In the genomic region with DNA sequence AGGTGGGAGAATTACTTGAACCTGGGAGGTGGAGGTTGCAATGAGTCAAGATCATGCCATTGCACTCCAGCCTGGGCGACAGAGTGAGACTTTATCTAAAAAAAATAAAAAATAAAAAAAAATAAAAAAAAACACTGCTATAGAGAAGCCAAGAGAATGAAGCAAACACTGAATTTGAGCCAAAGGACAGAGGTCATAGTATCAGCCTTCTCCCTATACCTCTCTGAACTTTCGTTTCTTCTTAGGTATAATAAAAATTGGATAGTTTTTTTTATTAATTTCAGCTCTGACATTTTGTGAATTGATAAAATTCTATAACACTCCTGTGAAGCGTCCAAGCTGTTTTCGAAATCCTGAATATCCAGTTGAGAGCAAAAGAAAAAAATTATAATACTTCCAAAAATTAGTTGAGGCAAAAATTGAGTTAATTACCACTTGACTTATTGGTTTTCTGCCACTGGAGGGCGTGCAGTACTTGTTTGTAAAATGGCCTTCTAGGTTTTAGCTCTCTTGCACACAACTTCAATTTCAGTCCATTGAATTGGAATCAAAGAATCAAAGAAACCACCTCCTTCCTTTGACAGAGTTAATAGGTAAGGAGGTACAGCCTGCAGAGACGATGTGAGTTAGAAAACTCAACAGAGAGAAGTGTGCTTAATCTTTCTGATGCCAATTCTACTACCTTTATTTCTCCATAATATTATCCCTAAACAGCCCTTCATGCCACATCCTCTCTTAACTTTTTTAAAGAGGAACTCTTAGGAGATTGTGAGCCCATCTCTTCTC, we compare ENCODE assay signal across 8 cellular contexts.
DNase-seq lines count a peak whose midpoint lies in the region; ATAC-seq and TF ChIP-seq lines count a peak whose summit lies in the region.

No MANE protein-coding gene starts in this region.

- no peak overlapping the region for H3K4ac ChIP-seq in mesenchymal stem cell (ENCODE audit: low read depth in 1 of 2, low read length in 2 of 2)

- H2BK12ac ChIP-seq in mesenchymal stem cell (ENCODE audit: low read length in 2 of 2) = no peak overlapping the region

- H3K23ac ChIP-seq in mesenchymal stem cell (ENCODE audit: low read length in 2 of 2) = no peak overlapping the region

- no peak overlapping the region for H4K91ac ChIP-seq in mesenchymal stem cell (ENCODE audit: low read length)

- H3K27me3 ChIP-seq in dorsolateral prefrontal cortex (peaks cover 0 to 5% (median 0%) of the 10 kb centered on the region in 45 donors), mesenchymal stem cell (ENCODE audit: control insufficient read depth in 1 of 2, insufficient read depth in 1 of 2, low read length in 2 of 2) (no peaks in the 10 kb centered on the region), thyroid gland (no peaks in the 10 kb centered on the region)

- TF ChIP-seq POLR2A in thyroid gland (IDR thresholded peaks at IDR 0.05) = no peak

- WGBS in mesenchymal stem cell = 0% methylated on average over 2 of the region's 6 CpGs
- 30 to 34% methylated on average over 6 of the region's 6 CpGs for WGBS in thyroid gland, 2 donors

- H3K4me3 ChIP-seq in dorsolateral prefrontal cortex (no peak overlapping the region), mesenchymal stem cell (ENCODE audit: insufficient read depth in 1 of 2, low read depth in 1 of 2, low read length in 2 of 2) (no peak overlapping the region), thyroid gland (replicated peaks in 1 of 3) (no peak overlapping the region)

- no peak overlapping the region for H3K4me2 ChIP-seq in mesenchymal stem cell (ENCODE audit: low read length, poor library complexity, severe bottlenecking)

- no peak overlapping the region for H2AK5ac ChIP-seq in mesenchymal stem cell (ENCODE audit: low read length, severe bottlenecking)

- intact Hi-C loops in dorsolateral prefrontal cortex (cut with DNase I) = loop anchor here (2.0 kb wide), 1 partner anchor 303 kb away; no protein-coding TSS in a partner anchor
- intact Hi-C loops in thyroid gland (cut with DNase I) = no loop called here

- no peak overlapping the region for H2BK5ac ChIP-seq in mesenchymal stem cell (ENCODE audit: low read depth, low read length, poor library complexity, severe bottlenecking)

- H3K36me3 ChIP-seq in mesenchymal stem cell (ENCODE audit: control insufficient read depth in 1 of 2, insufficient read depth in 2 of 2, low read depth in 1 of 2, low read length in 2 of 2) (no peaks in the 10 kb centered on the region), thyroid gland (no peaks in the 10 kb centered on the region)

- H2BK120ac ChIP-seq in mesenchymal stem cell (ENCODE audit: low read depth, low read length) = no peak overlapping the region

- no peaks in the 10 kb centered on the region for H3K9me3 ChIP-seq in mesenchymal stem cell (ENCODE audit: control insufficient read depth, low read length)
- H3K9me3 ChIP-seq in thyroid gland = no peaks in the 10 kb centered on the region

- no peak overlapping the region for H3K18ac ChIP-seq in mesenchymal stem cell (ENCODE audit: low read depth in 1 of 2, low read length in 2 of 2)

- H3K14ac ChIP-seq in mesenchymal stem cell (ENCODE audit: low read length in 2 of 2) = no peak overlapping the region

- no peak overlapping the region for H4K8ac ChIP-seq in mesenchymal stem cell (ENCODE audit: low read length)

- ATAC-seq in GM18868 (IDR thresholded peaks at IDR 0.05; ENCODE audit: unreplicated experiment) = peak; percentile 78

- no peaks in the 10 kb centered on the region for H3K79me1 ChIP-seq in mesenchymal stem cell (replicated peaks; ENCODE audit: low read length, poor library complexity, severe bottlenecking)

- peak; percentile 32 for DNase-seq in CD1c-positive myeloid dendritic cell (ENCODE audit: extremely low spot score)
- peak; percentile 39 for DNase-seq in MV-4-11 (lab: John Stamatoyannopoulos, UW)
- peak; percentile 46 for DNase-seq in SKM-1 treated with dmso at 0.1 percent for 144 hours (lab: John Stamatoyannopoulos, UW; ENCODE audit: unreplicated experiment)
- peak in 5 of 10 donors; percentile 34 to 67 (median 41) for DNase-seq in dorsolateral prefrontal cortex
- peak; percentile 68 for DNase-seq in mesenchymal stem cell
- peak; percentile 54 to 59 for DNase-seq in thyroid gland
- no peak for DNase-seq in OCI-M2 (lab: John Stamatoyannopoulos, UW; ENCODE audit: unreplicated experiment)

- no peak overlapping the region for H2BK15ac ChIP-seq in mesenchymal stem cell (ENCODE audit: low read depth, poor library complexity, severe bottlenecking)

- peak overlapping the region; percentile 58 for H3K9ac ChIP-seq in mesenchymal stem cell (ENCODE audit: low read length)

- peak; percentile 58 to 95 (median 79) for TF ChIP-seq CTCF in dorsolateral prefrontal cortex (IDR thresholded peaks at IDR 0.05 in 54 of 56, conservative IDR thresholded peaks at IDR 0.05 in 2 of 56; ENCODE audit: low read depth in 1 of 56, partially characterized antibody in 56 of 56)
- peak; percentile 25 to 86 (median 75) for TF ChIP-seq CTCF in thyroid gland (IDR thresholded peaks at IDR 0.05)

- H3K27ac ChIP-seq in dorsolateral prefrontal cortex (no peak overlapping the region), mesenchymal stem cell (ENCODE audit: low read length, poor library complexity, severe bottlenecking) (no peak overlapping the region), thyroid gland (no peak overlapping the region)

- H3K4me1 ChIP-seq in mesenchymal stem cell (ENCODE audit: control insufficient read depth, insufficient read depth, low read depth, low read length) = peaks cover 2% of the 10 kb centered on the region
- H3K4me1 ChIP-seq in thyroid gland = no peaks in the 10 kb centered on the region

- no peak overlapping the region for H2AFZ ChIP-seq in mesenchymal stem cell (ENCODE audit: low read depth, low read length)
